Comparison of ENCODE assay signal across 26 cellular contexts in the genomic region with DNA sequence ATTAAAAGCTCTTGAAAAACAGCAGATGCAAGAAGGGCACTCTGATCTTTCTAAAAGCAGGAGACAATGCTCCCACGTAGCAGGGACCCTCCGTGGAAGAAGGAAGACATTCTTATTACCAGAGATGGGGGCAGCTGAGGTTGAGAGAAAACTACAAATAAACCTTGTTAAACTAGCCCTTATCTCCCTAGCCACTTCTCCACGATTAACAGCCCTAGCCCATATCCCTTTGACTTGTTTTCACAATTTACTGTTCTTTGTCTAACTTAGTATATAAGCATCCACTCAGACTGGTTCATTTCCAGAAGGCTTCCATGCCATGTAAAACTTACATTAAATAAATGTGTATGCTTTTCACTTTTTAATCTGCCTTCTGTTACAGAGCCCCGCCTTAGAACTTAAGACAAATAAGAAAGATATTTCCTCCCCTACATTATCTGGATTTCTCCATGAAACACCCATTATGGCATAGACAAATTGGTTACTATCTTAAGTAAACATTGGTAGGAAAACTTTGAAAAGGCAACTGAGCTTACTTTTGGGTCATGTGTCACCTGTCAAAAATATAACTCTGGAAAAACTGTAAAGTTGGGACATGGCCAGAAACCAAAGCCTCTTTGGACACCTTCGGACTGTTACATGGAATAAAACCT. TPM values are rescaled to one million over a fixed set of nuclear protein-coding genes. Genes with fewer than 3 reads are reported as not detected.
DNase-seq lines count a peak whose midpoint lies in the region; ATAC-seq, FAIRE-seq and TF ChIP-seq lines count a peak whose summit lies in the region.
"Had no signal": no experiment of that assay in that cellular context is flagged by ENCODE, and none has a peak within 500 bp of the region (broad histone marks: within the 10 kb centered on the region; RNA-seq: fewer than 3 reads in every experiment).

No MANE protein-coding gene starts in this region.

- no peak for TF ChIP-seq RAD21 in HepG2 (CRISPR knock-in tag; IDR thresholded peaks at IDR 0.05)

- FAIRE-seq in HepG2 (lab: Jason Lieb, UNC) (peak; percentile 30), small intestine (lab: Jason Lieb, UNC) (no peak)
- FAIRE-seq: A204.1, D721Med, GM18507, RCC 7860 had no signal

- no peaks in the 10 kb centered on the region for H3K27me3 Mint-ChIP-seq in Calu3 (ENCODE audit: unreplicated experiment)
- H3K27me3 Mint-ChIP-seq in dendritic cell treated with granulocyte-macrophage colony-stimulating factor and Interleukin-4, amounts not matched to agents 40 ng/mL and 50 ng/mL, for 4 days = no peaks in the 10 kb centered on the region

- H3K9ac ChIP-seq in HepG2 (ENCODE audit: insufficient read depth, low read depth, low read length) = no peak overlapping the region

- H3K27me3 ChIP-seq in HepG2 (ENCODE audit: control insufficient read depth in 1 of 2, insufficient read depth in 2 of 2, low read length in 2 of 2) (no peaks in the 10 kb centered on the region), small intestine (ENCODE audit: control insufficient read depth in 2 of 2, insufficient read depth in 2 of 2, low read length in 2 of 2) (no peaks in the 10 kb centered on the region), suprapubic skin (no peaks in the 10 kb centered on the region), brain microvascular endothelial cell (replicated peaks) (no peaks in the 10 kb centered on the region), testis (no peaks in the 10 kb centered on the region)
- H3K27me3 ChIP-seq: MG63 had no signal

- no peak for TF ChIP-seq POLR2A in HepG2 (IDR thresholded peaks at IDR 0.05; ENCODE audit: insufficient read depth in 1 of 2, low read depth in 2 of 2, low read length in 2 of 2)
- TF ChIP-seq POLR2A in suprapubic skin (IDR thresholded peaks at IDR 0.05) = no peak
- no peak for TF ChIP-seq POLR2A in testis (IDR thresholded peaks at IDR 0.05)

- CTCF ChIA-PET in Calu3 (lab: Charles Lee) = interaction anchor here (1.0 to 1.1 kb wide), 2 partner anchors 163 to 298 kb away, joined by 3 read pairs; no protein-coding TSS in a partner anchor
- CTCF ChIA-PET in HepG2 (lab: Yijun Ruan, JAX; ENCODE audit: low intra/inter-chr PET ratio, low total read pairs) = no interaction called here

- H4K20me1 ChIP-seq in HepG2 (ENCODE audit: insufficient read depth, low read length) = no peaks in the 10 kb centered on the region

- in situ Hi-C loops in HepG2 (cut with HindIII; ENCODE audit: extremely low pct_ligation_motif_present, low pct_unique_long_range_greater_than_20kb) = no loop called here
- in situ Hi-C loops in brain microvascular endothelial cell (cut with HindIII; ENCODE audit: low pct_ligation_motif_present, low sequenced_read_pairs) = no loop called here

- TF ChIP-seq EP300 in HepG2 (IDR thresholded peaks at IDR 0.05; ENCODE audit: low read depth in 2 of 2, low read length in 2 of 2) (no peak), HepG2 (CRISPR knock-in tag; IDR thresholded peaks at IDR 0.05; ENCODE audit: borderline replicate concordance) (no peak), suprapubic skin (IDR thresholded peaks at IDR 0.05) (no peak)

- H3K9me3 Mint-ChIP-seq in Calu3 (ENCODE audit: low read depth, unreplicated experiment) = no peaks in the 10 kb centered on the region
- no peaks in the 10 kb centered on the region for H3K9me3 Mint-ChIP-seq in dendritic cell treated with granulocyte-macrophage colony-stimulating factor and Interleukin-4, amounts not matched to agents 40 ng/mL and 50 ng/mL, for 4 days
- H3K9me3 Mint-ChIP-seq: CD8-positive, alpha-beta memory T cell; GM23338 had no signal

- H2AFZ ChIP-seq in HepG2 (ENCODE audit: low read length) = no peak overlapping the region
- H2AFZ ChIP-seq: GM23338 had no signal

- H3K9me3 ChIP-seq in HepG2 (ENCODE audit: low read length) = no peaks in the 10 kb centered on the region
- H3K9me3 ChIP-seq in small intestine (ENCODE audit: control insufficient read depth, low read depth) = no peaks in the 10 kb centered on the region
- no peaks in the 10 kb centered on the region for H3K9me3 ChIP-seq in suprapubic skin
- H3K9me3 ChIP-seq in testis = no peaks in the 10 kb centered on the region
- H3K9me3 ChIP-seq: HAP-1, MG63, SJCRH30 had no signal

- TF ChIP-seq CTCF in Calu3 (IDR thresholded peaks at IDR 0.05; ENCODE audit: unreplicated experiment) (no peak), HepG2 (CRISPR knock-in tag; IDR thresholded peaks at IDR 0.05) (no peak), suprapubic skin (IDR thresholded peaks at IDR 0.05) (no peak), brain microvascular endothelial cell (IDR thresholded peaks at IDR 0.05; ENCODE audit: low read depth, low read length, missing control alignments) (no peak), testis (IDR thresholded peaks at IDR 0.05) (no peak)

- H3K36me3 ChIP-seq in HepG2 (replicated peaks in 1 of 2; ENCODE audit: control insufficient read depth in 1 of 2, insufficient read depth in 2 of 2, low read length in 2 of 2) (no peaks in the 10 kb centered on the region), small intestine (ENCODE audit: control insufficient read depth in 2 of 2, insufficient read depth in 2 of 2, low read length in 2 of 2) (no peaks in the 10 kb centered on the region), suprapubic skin (no peaks in the 10 kb centered on the region), brain microvascular endothelial cell (replicated peaks) (no peaks in the 10 kb centered on the region), testis (ENCODE audit: low read depth, missing control alignments) (no peaks in the 10 kb centered on the region)
- H3K36me3 ChIP-seq: HAP-1, MG63, SJCRH30 had no signal

- WGBS in HepG2 (ENCODE audit: low lambda C conversion rate) = 2% methylated on average over 5 of the region's 5 CpGs
- WGBS in small intestine, 3 donors = 9 to 35% (median 19%) methylated on average over 5 of the region's 5 CpGs
- 66% methylated on average over 5 of the region's 5 CpGs for WGBS in suprapubic skin
- WGBS in testis, 2 donors = 57 to 65% methylated on average over 5 of the region's 5 CpGs

- POLR2A ChIA-PET in HepG2 (lab: Yijun Ruan, JAX) = no interaction called here

- ATAC-seq in HepG2 = no peak
- no peak for ATAC-seq in HG03342 (IDR thresholded peaks at IDR 0.05; ENCODE audit: unreplicated experiment)
- ATAC-seq: GM23338 had no signal

- no peak overlapping the region for H3K4me3 Mint-ChIP-seq in Calu3 (ENCODE audit: low read depth, unreplicated experiment)
- H3K4me3 Mint-ChIP-seq in dendritic cell treated with granulocyte-macrophage colony-stimulating factor and Interleukin-4, amounts not matched to agents 40 ng/mL and 50 ng/mL, for 4 days = no peak overlapping the region
- H3K4me3 Mint-ChIP-seq: CD8-positive, alpha-beta memory T cell; GM23338 had no signal

- H3K4me1 ChIP-seq in HepG2 (ENCODE audit: insufficient read depth, low read length) (peaks cover 30% of the 10 kb centered on the region), small intestine (ENCODE audit: control insufficient read depth in 2 of 2, insufficient read depth in 1 of 2, low read depth in 1 of 2, low read length in 1 of 2) (peaks cover 4 to 7% of the 10 kb centered on the region in 2 donors), suprapubic skin (no peaks in the 10 kb centered on the region), testis (peaks cover 11% of the 10 kb centered on the region)
- H3K4me1 ChIP-seq: HAP-1, SJCRH30 had no signal

- H3K4me3 ChIP-seq in HepG2 (replicated peaks in 1 of 3; ENCODE audit: insufficient read depth in 1 of 3, low read depth in 2 of 3, low read length in 3 of 3) (no peak overlapping the region), small intestine (ENCODE audit: low read depth in 1 of 2, low read length in 2 of 2) (no peak overlapping the region), suprapubic skin (no peak overlapping the region), brain microvascular endothelial cell (ENCODE audit: low read depth, low read length) (no peak overlapping the region), testis (no peak overlapping the region)
- H3K4me3 ChIP-seq: GM23338, HAP-1, MG63, SJCRH30 had no signal

- peaks cover 5% of the 10 kb centered on the region for H3K36me3 Mint-ChIP-seq in Calu3 (ENCODE audit: insufficient read depth, unreplicated experiment)
- peaks cover 4% of the 10 kb centered on the region for H3K36me3 Mint-ChIP-seq in dendritic cell treated with granulocyte-macrophage colony-stimulating factor and Interleukin-4, amounts not matched to agents 40 ng/mL and 50 ng/mL, for 4 days (ENCODE audit: low read depth)
- H3K36me3 Mint-ChIP-seq: CD8-positive, alpha-beta memory T cell had no signal

- no peaks in the 10 kb centered on the region for H3K79me2 ChIP-seq in HepG2 (ENCODE audit: insufficient read depth, low read length)

- H3K27ac Mint-ChIP-seq in Calu3 (ENCODE audit: unreplicated experiment) = peak overlapping the region; percentile 61
- peak overlapping the region; percentile 74 for H3K27ac Mint-ChIP-seq in dendritic cell treated with granulocyte-macrophage colony-stimulating factor and Interleukin-4, amounts not matched to agents 40 ng/mL and 50 ng/mL, for 4 days
- H3K27ac Mint-ChIP-seq: GM23338 had no signal

- H3K4me1 Mint-ChIP-seq in Calu3 (ENCODE audit: low read depth, unreplicated experiment) = peaks cover 31% of the 10 kb centered on the region
- peaks cover 88% of the 10 kb centered on the region for H3K4me1 Mint-ChIP-seq in dendritic cell treated with granulocyte-macrophage colony-stimulating factor and Interleukin-4, amounts not matched to agents 40 ng/mL and 50 ng/mL, for 4 days (ENCODE audit: low read depth)
- H3K4me1 Mint-ChIP-seq: CD8-positive, alpha-beta memory T cell had no signal

- intact Hi-C loops in Calu3 (cut with micrococcal nuclease; ENCODE audit: unreplicated experiment) (loop anchor here (5.0 to 10.0 kb wide), 2 partner anchors 45 to 63 kb away; a partner anchor contains a TSS), HepG2 (cut with micrococcal nuclease; ENCODE audit: unreplicated experiment) (no loop called here), testis (cut with DNase I; ENCODE audit: low total_unique reads) (no loop called here)
- intact Hi-C loops in dendritic cell treated with granulocyte-macrophage colony-stimulating factor and Interleukin-4, amounts not matched to agents 40 ng/mL and 50 ng/mL, for 4 days (cut with micrococcal nuclease) = no loop called here

- DNase-seq in Calu3 (no peak), HepG2 (ENCODE audit: low spot score) (no peak), small intestine (peak; percentile 25), suprapubic skin (ENCODE audit: low spot score in 2 of 2) (no peak), brain microvascular endothelial cell (no peak), testis (no peak)
- DNase-seq: CD8-positive, alpha-beta memory T cell; DMS53; GDM1; MG63; NCI-H1048; NCI-H1417 treated with DMSO at 0.1 percent for 48 hours; NCI-H187; NCI-H446; NCI-H526; SJCRH30 had no signal

- BruUV-seq in Calu3 (replicated peaks; lab: Mats Ljungman, UMichigan) (no TSS peak), HepG2 (replicated peaks; lab: Mats Ljungman, UMichigan) (no TSS peak)

- H3K27ac ChIP-seq in HepG2 (ENCODE audit: extremely low read length, insufficient read depth, low read length) (no peak overlapping the region), small intestine (ENCODE audit: low read depth in 1 of 2, low read length in 1 of 2) (no peak overlapping the region), suprapubic skin (no peak overlapping the region), brain microvascular endothelial cell (no peak overlapping the region), testis (no peak overlapping the region)
- H3K27ac ChIP-seq: SJCRH30 had no signal

- no peak overlapping the region for H3K4me2 ChIP-seq in HepG2 (ENCODE audit: low read depth, low read length)
- H3K4me2 ChIP-seq: GM23338 had no signal

RNA-seq across cellular contexts. Expression of a gene that starts 4.8 kb away (rescaled TPM):
- 40.2 and 45.8 TPM in 2 replicates for total RNA-seq in Calu3 (2022)
- not detected in 2 replicates for total RNA-seq in HepG2 (2016; rRNA removed; fragmentation: Illumina TruSeq; extraction: Trizol)
- not detected in 2 replicates for total RNA-seq in HepG2 (2016; cell fraction: cytosol; rRNA removed; fragmentation: Illumina TruSeq; extraction: Trizol; ENCODE audit: low read depth)
- total RNA-seq in HepG2 (2016; cell fraction: insoluble cytoplasmic fraction; rRNA removed; fragmentation: Illumina TruSeq; extraction: Trizol) = not detected in 2 replicates
- not detected in 2 replicates for total RNA-seq in HepG2 (2016; cell fraction: membrane; rRNA removed; fragmentation: Illumina TruSeq; extraction: Trizol)
- not detected in 2 replicates for total RNA-seq in HepG2 (2016; cell fraction: nucleus; rRNA removed; fragmentation: Illumina TruSeq; extraction: Trizol)
- polyA plus RNA-seq in HepG2 (2011; rRNA removed) = not detected in 2 replicates
- not detected in 2 replicates for polyA plus RNA-seq in HepG2 (2011; cell fraction: cytosol; rRNA removed)
- polyA plus RNA-seq in HepG2 (2011; cell fraction: nucleus; rRNA removed) = not detected in 2 replicates
- polyA plus RNA-seq in HepG2 (2012) = not detected in 2 replicates
- not detected in 2 replicates for polyA plus RNA-seq in HepG2 (2016; cell fraction: cytosol; fragmentation: Illumina TruSeq; extraction: Trizol; ENCODE audit: low read depth)
- polyA plus RNA-seq in HepG2 (2016; cell fraction: insoluble cytoplasmic fraction; fragmentation: Illumina TruSeq; extraction: Trizol; ENCODE audit: low read depth) = not detected in 2 replicates
- polyA plus RNA-seq in HepG2 (2016; cell fraction: membrane; fragmentation: Illumina TruSeq; extraction: Trizol; ENCODE audit: low read depth) = not detected in 2 replicates
- not detected in 2 replicates for polyA plus RNA-seq in HepG2 (2016; cell fraction: nucleus; fragmentation: Illumina TruSeq; extraction: Trizol; ENCODE audit: insufficient read depth, low read depth)
- polyA minus RNA-seq in HepG2 (2011; rRNA and poly(A)+ RNA removed; ENCODE audit: low replicate concordance) = not detected in 2 replicates
- not detected in 2 replicates for polyA minus RNA-seq in HepG2 (2011; cell fraction: cytosol; rRNA and poly(A)+ RNA removed)
- polyA minus RNA-seq in HepG2 (2011; cell fraction: nucleus; rRNA and poly(A)+ RNA removed) = not detected in 2 replicates
- polyA plus RNA-seq in small intestine = 100 to 1,000 TPM in 1 of 3 donors, 10 to 100 TPM in 2; 51.3 to 229 (median 87.9) TPM
- total RNA-seq in suprapubic skin = 10 to 100 TPM; 39.7 to 97.1 (median 64.0) TPM
- 1,000 to 10,000 TPM; 2,192 to 2,939 TPM for total RNA-seq in testis
- 1,880 TPM for polyA plus RNA-seq in testis (ENCODE audit: insufficient read depth, low read depth, low replicate concordance)
- total RNA-seq: LHCN-M2, OCI-LY7, SJCRH30 had no signal
- polyA plus RNA-seq: CD8-positive, alpha-beta memory T cell had no signal

RNA-seq across cellular contexts. Expression of a gene that starts 26.4 kb away (rescaled TPM):
- total RNA-seq in Calu3 (2022) (not detected in 2 replicates), HepG2 (2016; rRNA removed; fragmentation: Illumina TruSeq; extraction: Trizol) (not detected in 2 replicates), suprapubic skin (1 to 10 TPM; 4.0 to 8.1 (median 7.6) TPM), testis (1 to 10 TPM in 1 of 2 donors, under 1 TPM in 1; 0.71 to 7.4 TPM)
- total RNA-seq in HepG2 (2016; cell fraction: cytosol; rRNA removed; fragmentation: Illumina TruSeq; extraction: Trizol; ENCODE audit: low read depth) = not detected in 2 replicates
- not detected in 2 replicates for total RNA-seq in HepG2 (2016; cell fraction: insoluble cytoplasmic fraction; rRNA removed; fragmentation: Illumina TruSeq; extraction: Trizol)
- not detected in 2 replicates for total RNA-seq in HepG2 (2016; cell fraction: membrane; rRNA removed; fragmentation: Illumina TruSeq; extraction: Trizol)
- total RNA-seq in HepG2 (2016; cell fraction: nucleus; rRNA removed; fragmentation: Illumina TruSeq; extraction: Trizol) = not detected in 2 replicates
- polyA plus RNA-seq in HepG2 (2011; rRNA removed) (not detected in 2 replicates), small intestine (10 to 100 TPM in 1 of 3 donors, 1 to 10 TPM in 2; 3.1 to 10.8 (median 9.9) TPM), testis (ENCODE audit: insufficient read depth, low read depth, low replicate concordance) (11.0 TPM)
- not detected in 2 replicates for polyA plus RNA-seq in HepG2 (2011; cell fraction: cytosol; rRNA removed)
- polyA plus RNA-seq in HepG2 (2011; cell fraction: nucleus; rRNA removed) = not detected in 2 replicates
- not detected in 2 replicates for polyA plus RNA-seq in HepG2 (2012)
- polyA plus RNA-seq in HepG2 (2016; cell fraction: cytosol; fragmentation: Illumina TruSeq; extraction: Trizol; ENCODE audit: low read depth) = not detected in 2 replicates
- not detected in 2 replicates for polyA plus RNA-seq in HepG2 (2016; cell fraction: insoluble cytoplasmic fraction; fragmentation: Illumina TruSeq; extraction: Trizol; ENCODE audit: low read depth)
- polyA plus RNA-seq in HepG2 (2016; cell fraction: membrane; fragmentation: Illumina TruSeq; extraction: Trizol; ENCODE audit: low read depth) = not detected in 2 replicates
- polyA plus RNA-seq in HepG2 (2016; cell fraction: nucleus; fragmentation: Illumina TruSeq; extraction: Trizol; ENCODE audit: insufficient read depth, low read depth) = not detected in 2 replicates
- not detected in 2 replicates for polyA minus RNA-seq in HepG2 (2011; rRNA and poly(A)+ RNA removed; ENCODE audit: low replicate concordance)
- polyA minus RNA-seq in HepG2 (2011; cell fraction: cytosol; rRNA and poly(A)+ RNA removed) = not detected in 2 replicates
- polyA minus RNA-seq in HepG2 (2011; cell fraction: nucleus; rRNA and poly(A)+ RNA removed) = not detected in 2 replicates
- total RNA-seq: LHCN-M2, SJCRH30 had no signal
- polyA plus RNA-seq: GM23338 had no signal

RNA-seq across cellular contexts. Expression of a gene that starts 39.2 kb away (rescaled TPM):
- not detected in 2 replicates for total RNA-seq in Calu3 (2022)
- total RNA-seq in HepG2 (2016; rRNA removed; fragmentation: Illumina TruSeq; extraction: Trizol) = not detected in 2 replicates
- total RNA-seq in HepG2 (2016; cell fraction: cytosol; rRNA removed; fragmentation: Illumina TruSeq; extraction: Trizol; ENCODE audit: low read depth) = not detected in 2 replicates
- total RNA-seq in HepG2 (2016; cell fraction: insoluble cytoplasmic fraction; rRNA removed; fragmentation: Illumina TruSeq; extraction: Trizol) = not detected in 2 replicates
- total RNA-seq in HepG2 (2016; cell fraction: membrane; rRNA removed; fragmentation: Illumina TruSeq; extraction: Trizol) = not detected in 2 replicates
- not detected in 2 replicates for total RNA-seq in HepG2 (2016; cell fraction: nucleus; rRNA removed; fragmentation: Illumina TruSeq; extraction: Trizol)
- polyA plus RNA-seq in HepG2 (2011; rRNA removed) = not detected in 2 replicates
- polyA plus RNA-seq in HepG2 (2011; cell fraction: cytosol; rRNA removed) = not detected in 2 replicates
- not detected in 2 replicates for polyA plus RNA-seq in HepG2 (2011; cell fraction: nucleus; rRNA removed)
- polyA plus RNA-seq in HepG2 (2012) = not detected in 2 replicates
- not detected in 2 replicates for polyA plus RNA-seq in HepG2 (2016; cell fraction: cytosol; fragmentation: Illumina TruSeq; extraction: Trizol; ENCODE audit: low read depth)
- polyA plus RNA-seq in HepG2 (2016; cell fraction: insoluble cytoplasmic fraction; fragmentation: Illumina TruSeq; extraction: Trizol; ENCODE audit: low read depth) = not detected in 2 replicates
- not detected in 2 replicates for polyA plus RNA-seq in HepG2 (2016; cell fraction: membrane; fragmentation: Illumina TruSeq; extraction: Trizol; ENCODE audit: low read depth)
- polyA plus RNA-seq in HepG2 (2016; cell fraction: nucleus; fragmentation: Illumina TruSeq; extraction: Trizol; ENCODE audit: insufficient read depth, low read depth) = not detected in 2 replicates
- not detected in 2 replicates for polyA minus RNA-seq in HepG2 (2011; rRNA and poly(A)+ RNA removed; ENCODE audit: low replicate concordance)
- not detected in 2 replicates for polyA minus RNA-seq in HepG2 (2011; cell fraction: cytosol; rRNA and poly(A)+ RNA removed)
- not detected in 2 replicates for polyA minus RNA-seq in HepG2 (2011; cell fraction: nucleus; rRNA and poly(A)+ RNA removed)
- polyA plus RNA-seq in small intestine = not detected
- not detected for total RNA-seq in suprapubic skin
- total RNA-seq in testis = not detected
- not detected for polyA plus RNA-seq in testis (ENCODE audit: insufficient read depth, low read depth, low replicate concordance)
- total RNA-seq: CD8-positive, alpha-beta memory T cell; GM23338; LHCN-M2; OCI-LY7; SJCRH30 had no signal
- polyA plus RNA-seq: CD8-positive, alpha-beta memory T cell; GM23338 had no signal

Comparison
In these comparisons a context has a peak if more than half of its experiments do, and no peak if none do; other contexts are left out.
1. RNA of a gene that starts 4.8 kb away (total RNA-seq): 2,192 to 2,939 TPM in testis, 39.7 to 97.1 TPM in suprapubic skin and 40.2 to 45.8 TPM in Calu3; not detected in HepG2; every median in the first group is over 10 times any median in the second.